ENCODE assay signal across 22 cellular contexts in genomic region chr6:109738200-109738599, GRCh38.
"Had no signal": no experiment of that assay in that cellular context is flagged by ENCODE, and none has a peak within 500 bp of the region (broad histone marks: within the 10 kb centered on the region; RNA-seq: fewer than 3 reads in every experiment).

No MANE protein-coding gene starts in this region.

- H3K36me3 ChIP-seq: colonic mucosa, uterus had no signal

- H3K4me3 ChIP-seq: colonic mucosa, mucosa of descending colon, spleen, tibial artery, upper lobe of left lung, uterus had no signal

- H3K4me1 Mint-ChIP-seq: naive thymus-derived CD8-positive, alpha-beta T cell had no signal

- H3K27me3 Mint-ChIP-seq: naive thymus-derived CD8-positive, alpha-beta T cell; stimulated activated memory B cell treated with anti-CD40 and anti-IgM and Interleukin-4, amounts not matched to agents 10 μg/mL and 1 μg/mL and 100 μg/mL, for 72 hours; stimulated activated naive CD8-positive, alpha-beta T cell treated with anti-CD3 and anti-CD28 coated beads, Interleukin-15, Interleukin-2, amounts not matched to agents 100 ng/mL and 50 ng/mL, for 24 hours had no signal

- DNase-seq: colonic mucosa; dermis blood vessel endothelial cell; endodermal cell; erythroblast; foreskin keratinocyte; hippocampal formation; left colon; mammary epithelial cell; mucosa of descending colon; naive thymus-derived CD8-positive, alpha-beta T cell; posterior cingulate gyrus; spleen; stimulated activated CD4-positive, alpha-beta T cell treated with anti-CD3 and anti-CD28 coated beads, Interleukin-15, amount 100 ng/mL, for 24 hours; stimulated activated CD4-positive, alpha-beta T cell treated with anti-CD3 and anti-CD28 coated beads, Interleukin-1b, Interleukin-23, amount 100 ng/mL, for 48 hours; stimulated activated CD4-positive, alpha-beta T cell treated with anti-CD3 and anti-CD28 coated beads, Interleukin-4, amount 100 ng/mL, for 24 hours; tibial artery; upper lobe of left lung; uterus had no signal

- H3K9me3 Mint-ChIP-seq: endodermal cell had no signal

- H3K27ac Mint-ChIP-seq: endodermal cell; stimulated activated memory B cell treated with anti-CD40 and anti-IgM and Interleukin-4, amounts not matched to agents 10 μg/mL and 1 μg/mL and 100 μg/mL, for 72 hours; stimulated activated naive CD8-positive, alpha-beta T cell treated with anti-CD3 and anti-CD28 coated beads, Interleukin-15, Interleukin-2, amounts not matched to agents 100 ng/mL and 50 ng/mL, for 24 hours had no signal

- H3K27ac ChIP-seq: colonic mucosa, foreskin keratinocyte, neutrophil, spleen, tibial artery, upper lobe of left lung, uterus had no signal

- H3K4me1 ChIP-seq: colonic mucosa, tibial artery, upper lobe of left lung, uterus had no signal

- H3K9me3 ChIP-seq: colonic mucosa, mucosa of descending colon, neutrophil, spleen, tibial artery, upper lobe of left lung, uterus had no signal

- ATAC-seq: foreskin keratinocyte; left colon; mucosa of descending colon; naive thymus-derived CD8-positive, alpha-beta T cell; sciatic nerve; stimulated activated memory B cell treated with anti-CD40 and anti-IgM and Interleukin-4, amounts not matched to agents 10 μg/mL and 1 μg/mL and 100 μg/mL, for 72 hours had no signal

- H3K4me3 Mint-ChIP-seq: endodermal cell; naive thymus-derived CD8-positive, alpha-beta T cell; stimulated activated memory B cell treated with anti-CD40 and anti-IgM and Interleukin-4, amounts not matched to agents 10 μg/mL and 1 μg/mL and 100 μg/mL, for 72 hours; stimulated activated naive CD8-positive, alpha-beta T cell treated with anti-CD3 and anti-CD28 coated beads, Interleukin-15, Interleukin-2, amounts not matched to agents 100 ng/mL and 50 ng/mL, for 24 hours had no signal

- H3K27me3 ChIP-seq: colonic mucosa, foreskin keratinocyte, neutrophil, spleen, tibial artery, upper lobe of left lung, uterus had no signal
